In the genomic region with DNA sequence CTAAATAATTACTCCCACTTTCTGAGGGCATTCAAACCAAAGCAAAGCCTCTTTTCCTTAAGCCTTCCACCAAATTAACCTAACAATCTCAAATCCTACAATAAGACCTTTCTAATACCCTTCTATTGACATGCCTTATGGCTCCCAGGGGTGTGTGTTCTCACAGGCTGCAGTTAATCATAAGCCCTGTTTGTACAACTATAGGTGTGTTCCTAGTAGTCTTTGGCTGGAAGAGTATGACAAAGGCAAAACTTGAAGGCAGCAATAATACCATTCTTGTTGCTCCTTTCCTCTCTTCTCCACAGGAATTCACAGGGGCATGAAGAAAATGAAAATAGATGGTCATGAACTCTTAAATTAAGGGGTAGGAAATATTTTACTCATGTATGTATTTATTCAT, we compare ENCODE assay signal across 19 cellular contexts. TPM values are rescaled to one million over a fixed set of nuclear protein-coding genes. Genes with fewer than 3 reads are reported as not detected.
A peak's percentile ranks its signal among the peaks of the same experiment; 100 is the strongest.
DNase-seq lines count a peak whose midpoint lies in the region; ATAC-seq and TF ChIP-seq lines count a peak whose summit lies in the region.
"Had no signal": no experiment of that assay in that cellular context is flagged by ENCODE, and none has a peak within 500 bp of the region (broad histone marks: within the 10 kb centered on the region; RNA-seq: fewer than 3 reads in every experiment).

No MANE protein-coding gene starts in this region.

- BruUV-seq in IMR-90 (replicated peaks; lab: Mats Ljungman, UMichigan): no TSS peak

- H3K4me2 ChIP-seq in IMR-90 (ENCODE audit: low read depth, low read length): no peak overlapping the region
- H3K4me2 ChIP-seq: BLaER1 had no signal

- peaks cover 2% of the 10 kb centered on the region; the same call in 1 of the 2 replicates for H3K4me1 ChIP-seq in IMR-90 (ENCODE audit: control insufficient read depth, insufficient read depth, low read length)
- peaks cover 6% of the 10 kb centered on the region for H3K4me1 ChIP-seq in adipocyte (ENCODE audit: control insufficient read depth, insufficient read depth, low read length)
- H3K4me1 ChIP-seq in sigmoid colon: peaks cover 0 to 8% (median 0%) of the 10 kb centered on the region in 4 donors
- H3K4me1 ChIP-seq: BLaER1 had no signal

- no peak overlapping the region for H3K23ac ChIP-seq in IMR-90 (ENCODE audit: low read depth, low read length)

- H3K9ac ChIP-seq in IMR-90 (ENCODE audit: low read depth, low read length): no peak overlapping the region
- H3K9ac ChIP-seq in adipocyte (ENCODE audit: low read length): no peak overlapping the region
- H3K9ac ChIP-seq: BLaER1 had no signal

- TF ChIP-seq POLR2A in IMR-90 (IDR thresholded peaks at IDR 0.05; ENCODE audit: low read depth, low read length) (no peak), sigmoid colon (IDR thresholded peaks at IDR 0.05) (no peak)

- peaks cover 0 to 6% of the 10 kb centered on the region in 2 donors for H3K27me3 Mint-ChIP-seq in natural killer cell treated with Interleukin-12 subunit alpha and Interleukin-12 subunit beta and Interleukin-15 and Interleukin-18, amount 100 ng/mL, for 72 hours

- H3K4me3 ChIP-seq in AG10803 (ENCODE audit: low read length) (no peak overlapping the region), IMR-90 (ENCODE audit: insufficient read depth, low read depth, low read length) (no peak overlapping the region), adipocyte (ENCODE audit: low read length) (no peak overlapping the region), sigmoid colon (no peak overlapping the region)
- H3K4me3 ChIP-seq: BLaER1, K562 had no signal

- H2AK5ac ChIP-seq in IMR-90 (ENCODE audit: low read depth, low read length): no peak overlapping the region

- H4K91ac ChIP-seq in IMR-90 (ENCODE audit: insufficient read depth, low read depth, low read length): no peak overlapping the region

- no peaks in the 10 kb centered on the region for H3K79me1 ChIP-seq in IMR-90 (ENCODE audit: low read depth in 1 of 2, low read length in 2 of 2)

- H3K4me1 Mint-ChIP-seq in natural killer cell treated with Interleukin-12 subunit alpha and Interleukin-12 subunit beta and Interleukin-15 and Interleukin-18, amount 100 ng/mL, for 72 hours (ENCODE audit: low read depth in 2 of 2): peaks cover 5 to 6% of the 10 kb centered on the region in 2 donors
- H3K4me1 Mint-ChIP-seq: CD4-positive, alpha-beta memory T cell had no signal

- H3K9me1 ChIP-seq in IMR-90 (ENCODE audit: insufficient read depth, low read length): no peaks in the 10 kb centered on the region

- H3K56ac ChIP-seq in IMR-90 (ENCODE audit: extremely low read depth, insufficient read depth, low read length): no peak overlapping the region

- H3K9me3 ChIP-seq in IMR-90 (ENCODE audit: control insufficient read depth, insufficient read depth, low read length) (no peaks in the 10 kb centered on the region), adipocyte (ENCODE audit: control insufficient read depth, low read length) (peaks cover 13% of the 10 kb centered on the region), sigmoid colon (no peaks in the 10 kb centered on the region)

- H2BK5ac ChIP-seq in IMR-90 (ENCODE audit: low read depth, low read length, poor library complexity, severe bottlenecking): no peak overlapping the region

- H2BK20ac ChIP-seq in IMR-90 (ENCODE audit: low read depth, low read length): no peak overlapping the region

- no peak overlapping the region for H3K27ac ChIP-seq in IMR-90 (ENCODE audit: insufficient read depth, low read length)
- H3K27ac ChIP-seq in sigmoid colon: no peak overlapping the region
- H3K27ac ChIP-seq: BLaER1 had no signal

- TF ChIP-seq EP300 in sigmoid colon (IDR thresholded peaks at IDR 0.05): no peak

- H3K18ac ChIP-seq in IMR-90 (ENCODE audit: low read depth, low read length): no peak overlapping the region

- no peak for TF ChIP-seq RAD21 in IMR-90 (IDR thresholded peaks at IDR 0.05; ENCODE audit: low read length)

- ATAC-seq in IMR-90 (ENCODE audit: low read depth) (peak; percentile 27; the same call in 1 of the 2 replicates), left colon (peak; percentile 92), HG02852 (IDR thresholded peaks at IDR 0.05; ENCODE audit: unreplicated experiment) (no peak)
- ATAC-seq in natural killer cell treated with Interleukin-12 subunit alpha and Interleukin-12 subunit beta and Interleukin-15 and Interleukin-18, amount 100 ng/mL, for 72 hours: no peak
- ATAC-seq: K562 had no signal

- H3K27me3 ChIP-seq in IMR-90 (ENCODE audit: control insufficient read depth, insufficient read depth, low read length): no peaks in the 10 kb centered on the region
- no peaks in the 10 kb centered on the region for H3K27me3 ChIP-seq in adipocyte (replicated peaks; ENCODE audit: control insufficient read depth, insufficient read depth, low read length)
- no peaks in the 10 kb centered on the region for H3K27me3 ChIP-seq in sigmoid colon
- H3K27me3 ChIP-seq: BLaER1 had no signal

- DNase-seq in AG10803 (ENCODE audit: low read depth) (peak; percentile 11), IMR-90 (no peak), adipocyte (ENCODE audit: low read depth) (peak; percentile 16), left colon (no peak), sigmoid colon (no peak), HK-2 (ENCODE audit: unreplicated experiment) (no peak)
- DNase-seq in natural killer cell treated with Interleukin-12 subunit alpha and Interleukin-12 subunit beta and Interleukin-15 and Interleukin-18, amount 100 ng/mL, for 72 hours (ENCODE audit: low spot score): no peak
- DNase-seq: CD4-positive, alpha-beta memory T cell; H7; NCI-H1694 treated with DMSO at 0.1 percent for 48 hours; NCI-H2107; NCI-H510A; NCI-H774; RPMI8226; SIG-M5 had no signal

- dilution Hi-C loops in IMR-90 (cut with HindIII; ENCODE audit: low sequenced_read_pairs, unreplicated experiment): no loop called here

- POLR2A ChIA-PET in IMR-90 (lab: Charles Lee; ENCODE audit: unreplicated experiment): no interaction called here

- H2AK9ac ChIP-seq in IMR-90 (replicated peaks; ENCODE audit: low read depth, low read length, poor library complexity): no peak overlapping the region

- H2BK15ac ChIP-seq in IMR-90 (ENCODE audit: low read depth, low read length): no peak overlapping the region

- peaks cover 2% of the 10 kb centered on the region; the same call in 1 of the 2 replicates for H3K36me3 ChIP-seq in IMR-90 (ENCODE audit: control insufficient read depth, insufficient read depth, low read length)
- H3K36me3 ChIP-seq in adipocyte (ENCODE audit: control insufficient read depth, insufficient read depth, low read length, severe bottlenecking): no peaks in the 10 kb centered on the region
- no peaks in the 10 kb centered on the region for H3K36me3 ChIP-seq in sigmoid colon
- H3K36me3 ChIP-seq: BLaER1 had no signal

- no peak overlapping the region for H2BK120ac ChIP-seq in IMR-90 (ENCODE audit: low read depth, low read length)

- in situ Hi-C loops in IMR-90 (cut with MboI; ENCODE audit: low sequenced_read_pairs): loop anchor here (10.0 kb wide), 1 partner anchor 198 kb away; no protein-coding TSS in a partner anchor

- no peak overlapping the region for H3K27ac Mint-ChIP-seq in natural killer cell treated with Interleukin-12 subunit alpha and Interleukin-12 subunit beta and Interleukin-15 and Interleukin-18, amount 100 ng/mL, for 72 hours

- no peak overlapping the region for H3K4ac ChIP-seq in IMR-90 (ENCODE audit: low read depth, low read length)

- H3K9me3 Mint-ChIP-seq in natural killer cell treated with Interleukin-12 subunit alpha and Interleukin-12 subunit beta and Interleukin-15 and Interleukin-18, amount 100 ng/mL, for 72 hours: no peaks in the 10 kb centered on the region

- no peak overlapping the region for H2AFZ ChIP-seq in IMR-90 (replicated peaks; ENCODE audit: low read length, poor library complexity)

- H3K14ac ChIP-seq in IMR-90 (replicated peaks; ENCODE audit: low read depth, low read length): no peak overlapping the region

- CTCF ChIA-PET in IMR-90 (lab: Yijun Ruan, JAX): interaction anchor here (1.1 to 1.4 kb wide), 2 partner anchors 21 to 193 kb away, joined by 3 read pairs; no protein-coding TSS in a partner anchor

- intact Hi-C loops in IMR-90 (cut with micrococcal nuclease): loop anchor here (5.0 kb wide), 1 partner anchor 516 kb away; no protein-coding TSS in a partner anchor
- intact Hi-C loops in left colon (cut with DNase I, micrococcal nuclease): loop anchor here in 1 of 2 donors (10.0 kb wide), 1 partner anchor 188 kb away; no protein-coding TSS in a partner anchor
- intact Hi-C loops in sigmoid colon (cut with DNase I): no loop called here

- TF ChIP-seq CTCF in AG10803 (conservative IDR thresholded peaks at IDR 0.05; ENCODE audit: low read length) (no peak), IMR-90 (conservative IDR thresholded peaks at IDR 0.05; ENCODE audit: low read depth, low read length) (no peak), sigmoid colon (IDR thresholded peaks at IDR 0.05) (no peak)

- H4K5ac ChIP-seq in IMR-90 (ENCODE audit: low read depth, low read length): no peak overlapping the region

- H3K36me3 Mint-ChIP-seq in natural killer cell treated with Interleukin-12 subunit alpha and Interleukin-12 subunit beta and Interleukin-15 and Interleukin-18, amount 100 ng/mL, for 72 hours: peaks cover 9% of the 10 kb centered on the region

- no peak overlapping the region for H3K4me3 Mint-ChIP-seq in natural killer cell treated with Interleukin-12 subunit alpha and Interleukin-12 subunit beta and Interleukin-15 and Interleukin-18, amount 100 ng/mL, for 72 hours
- H3K4me3 Mint-ChIP-seq: CD4-positive, alpha-beta memory T cell had no signal

- no peak overlapping the region for H4K8ac ChIP-seq in IMR-90 (ENCODE audit: low read depth in 2 of 2, low read length in 2 of 2)

- H4K20me1 ChIP-seq in IMR-90 (ENCODE audit: insufficient read depth, low read length): no peaks in the 10 kb centered on the region
- H4K20me1 ChIP-seq: BLaER1 had no signal

TF ChIP-seq in IMR-90, 13 proteins besides CTCF, POLR2A, EP300 and RAD21 (continues in another document):
- no peak for TF ChIP-seq MXI1 (IDR thresholded peaks at IDR 0.05; ENCODE audit: borderline replicate concordance, low read depth, low read length)
- no peak for TF ChIP-seq RFX5 (IDR thresholded peaks at IDR 0.05; ENCODE audit: low read depth, low read length)

RNA-seq across cellular contexts. Expression of gene FBXO38, which starts 10.9 kb away (rescaled TPM):
- total RNA-seq in IMR-90 (2012; rRNA removed): 70.1 and 86.7 TPM in 2 replicates
- polyA plus RNA-seq in IMR-90 (2012; rRNA removed): 10.2 and 14.9 TPM in 2 replicates
- 2.8 and 10.8 TPM in 2 replicates for polyA plus RNA-seq in IMR-90 (2012; cell fraction: cytosol; rRNA removed)
- polyA plus RNA-seq in IMR-90 (2012; cell fraction: nucleus; rRNA removed; ENCODE audit: low replicate concordance): 4.6 and 28.3 TPM in 2 replicates
- total RNA-seq in left colon: 10 to 100 TPM; 44.0 to 46.8 TPM
- 10 to 100 TPM; 46.0 to 59.6 (median 53.5) TPM for total RNA-seq in sigmoid colon
- polyA plus RNA-seq in sigmoid colon: 10 to 100 TPM; 11.4 to 17.4 (median 12.7) TPM
- 10 to 100 TPM; 58.2 to 65.7 TPM for total RNA-seq in natural killer cell treated with Interleukin-12 subunit alpha and Interleukin-12 subunit beta and Interleukin-15 and Interleukin-18, amount 100 ng/mL, for 72 hours

RNA-seq across cellular contexts. Expression of gene SPINK9, which starts 37.5 kb away (rescaled TPM):
- not detected in 2 replicates for total RNA-seq in IMR-90 (2012; rRNA removed)
- polyA plus RNA-seq in IMR-90 (2012; rRNA removed): not detected in 2 replicates
- polyA plus RNA-seq in IMR-90 (2012; cell fraction: cytosol; rRNA removed): not detected in 2 replicates
- not detected in 2 replicates for polyA plus RNA-seq in IMR-90 (2012; cell fraction: nucleus; rRNA removed; ENCODE audit: low replicate concordance)
- total RNA-seq in left colon: not detected
- total RNA-seq in sigmoid colon: not detected
- polyA plus RNA-seq in sigmoid colon: not detected
- not detected for total RNA-seq in natural killer cell treated with Interleukin-12 subunit alpha and Interleukin-12 subunit beta and Interleukin-15 and Interleukin-18, amount 100 ng/mL, for 72 hours
- total RNA-seq: A172; CD4-positive, alpha-beta memory T cell; H7; K562 had no signal
- polyA plus RNA-seq: CD4-positive, alpha-beta memory T cell; K562 had no signal

Comparison
In these comparisons a context has a peak if more than half of its experiments do, and no peak if none do; other contexts are left out.
1. DNase-seq: peak in AG10803 (single experiment) and adipocyte (single experiment); none in IMR-90 (single experiment), left colon (0 of 2), sigmoid colon (single experiment), HK-2 (single experiment) and natural killer cell treated with Interleukin-12 subunit alpha and Interleukin-12 subunit beta and Interleukin-15 and Interleukin-18, amount 100 ng/mL, for 72 hours (single experiment).
2. ATAC-seq: peak in IMR-90 (single experiment) and left colon (single experiment); none in HG02852 (single experiment) and natural killer cell treated with Interleukin-12 subunit alpha and Interleukin-12 subunit beta and Interleukin-15 and Interleukin-18, amount 100 ng/mL, for 72 hours (0 of 2).